ENCODE assay signal across 15 cellular contexts in the genomic region with DNA sequence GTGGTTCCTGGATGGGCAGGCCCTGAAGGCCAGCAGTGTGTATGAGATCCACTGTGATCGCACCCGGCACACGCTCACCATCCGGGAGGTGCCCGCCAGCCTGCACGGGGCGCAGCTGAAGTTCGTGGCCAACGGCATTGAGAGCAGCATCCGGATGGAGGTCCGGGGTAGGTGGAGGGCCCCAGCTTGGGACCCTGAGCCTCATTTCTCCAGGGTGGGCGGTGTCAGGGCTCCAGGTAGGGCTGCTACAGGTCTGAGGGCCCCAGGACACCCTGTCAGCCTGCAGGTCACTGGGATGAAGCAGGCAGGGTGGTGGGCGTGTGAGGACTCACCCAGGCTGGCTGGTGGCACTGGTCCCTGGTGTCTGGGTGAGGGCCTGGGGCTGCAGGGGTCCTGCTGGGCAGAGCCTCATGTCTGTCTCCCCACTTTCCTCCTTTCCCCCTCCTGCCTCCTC.
"Had no signal": no experiment of that assay in that cellular context is flagged by ENCODE, and none has a peak within 500 bp of the region (broad histone marks: within the 10 kb centered on the region; RNA-seq: fewer than 3 reads in every experiment).

No MANE protein-coding gene starts in this region.

- H3K27ac Mint-ChIP-seq: activated naive CD4-positive, alpha-beta T cell treated with anti-CD3 and anti-CD28 coated beads for 36 hours; memory B cell; progenitor cell of endocrine pancreas; stimulated activated naive B cell treated with anti-CD40 and anti-IgM and Interleukin-4, amounts not matched to agents 10 μg/mL and 1 μg/mL and 100 μg/mL, for 72 hours had no signal

- H3K4me3 ChIP-seq: suprapubic skin, upper lobe of right lung had no signal

- H3K27me3 ChIP-seq: upper lobe of right lung had no signal

- H3K36me3 ChIP-seq: neutrophil, upper lobe of right lung had no signal

- H3K27ac ChIP-seq: neutrophil, suprapubic skin, upper lobe of right lung had no signal

- H3K9me3 Mint-ChIP-seq: activated naive CD4-positive, alpha-beta T cell treated with anti-CD3 and anti-CD28 coated beads for 36 hours; memory B cell; stimulated activated naive B cell treated with anti-CD40 and anti-IgM and Interleukin-4, amounts not matched to agents 10 μg/mL and 1 μg/mL and 100 μg/mL, for 72 hours had no signal

- H3K27me3 Mint-ChIP-seq: memory B cell; stimulated activated naive B cell treated with anti-CD40 and anti-IgM and Interleukin-4, amounts not matched to agents 10 μg/mL and 1 μg/mL and 100 μg/mL, for 72 hours had no signal

- DNase-seq: activated CD4-positive, alpha-beta T cell treated with anti-CD3 and anti-CD28 coated beads, Interleukin-2, amount 50 U/mL, for 48 hours; activated CD4-positive, CD25-positive, alpha-beta regulatory T cell treated with anti-CD3 and anti-CD28 coated beads, Interleukin-2, amount 50 U/mL, for 72 hours; activated CD8-positive, alpha-beta memory T cell treated with anti-CD3 and anti-CD28 coated beads, Interleukin-2, amount 50 U/mL, for 48 hours; activated naive CD4-positive, alpha-beta T cell treated with anti-CD3 and anti-CD28 coated beads for 36 hours; cerebellar nuclear complex; dermis blood vessel endothelial cell; SHP77 treated with DMSO at 0.1 percent for 48 hours; stimulated activated CD4-positive, alpha-beta T cell treated with anti-CD3 and anti-CD28 coated beads, Interleukin-2, amount 100 ng/mL, for 24 hours; stimulated activated naive B cell treated with anti-CD40 and anti-IgM and Interleukin-4, amounts not matched to agents 10 μg/mL and 1 μg/mL and 100 μg/mL, for 72 hours; upper lobe of right lung had no signal

- H3K9me3 ChIP-seq: neutrophil, suprapubic skin, upper lobe of right lung had no signal

- ATAC-seq: sciatic nerve; stimulated activated naive B cell treated with anti-CD40 and anti-IgM and Interleukin-4, amounts not matched to agents 10 μg/mL and 1 μg/mL and 100 μg/mL, for 72 hours; upper lobe of right lung had no signal

- H3K4me3 Mint-ChIP-seq: activated naive CD4-positive, alpha-beta T cell treated with anti-CD3 and anti-CD28 coated beads for 36 hours; memory B cell; stimulated activated naive B cell treated with anti-CD40 and anti-IgM and Interleukin-4, amounts not matched to agents 10 μg/mL and 1 μg/mL and 100 μg/mL, for 72 hours had no signal
